Comparison of ENCODE assay signal across 12 cellular contexts in genomic region chr9:93120846-93121315, GRCh38. TPM values are rescaled to one million over a fixed set of nuclear protein-coding genes. Genes with fewer than 3 reads are reported as not detected.
DNase-seq lines count a peak whose midpoint lies in the region; ATAC-seq and TF ChIP-seq lines count a peak whose summit lies in the region.
"Had no signal": no experiment of that assay in that cellular context is flagged by ENCODE, and none has a peak within 500 bp of the region (broad histone marks: within the 10 kb centered on the region; RNA-seq: fewer than 3 reads in every experiment).

No MANE protein-coding gene starts in this region.

- H3K36me3 ChIP-seq in muscle layer of duodenum (ENCODE audit: control insufficient read depth in 1 of 2, insufficient read depth in 2 of 2, low read length in 2 of 2) (peaks cover 4 to 33% of the 10 kb centered on the region in 2 donors), transverse colon (peaks cover 0 to 8% (median 0%) of the 10 kb centered on the region in 4 donors)

- TF ChIP-seq EP300 in transverse colon (IDR thresholded peaks at IDR 0.05; ENCODE audit: low read depth) = no peak

- intact Hi-C loops in dorsolateral prefrontal cortex (cut with DNase I) = no loop called here
- intact Hi-C loops in transverse colon (cut with DNase I; ENCODE audit: low total_unique reads) = no loop called here

- 89 to 100% methylated on average over 1 to 11 of the region's 11 CpGs for WGBS in transverse colon (ENCODE audit: low coverage in 1 of 2), 2 donors

- H3K27me3 ChIP-seq in dorsolateral prefrontal cortex (no peaks in the 10 kb centered on the region), muscle layer of duodenum (ENCODE audit: low read depth, low read length) (no peaks in the 10 kb centered on the region), transverse colon (no peaks in the 10 kb centered on the region)

- no peak for TF ChIP-seq POLR2A in transverse colon (IDR thresholded peaks at IDR 0.05)

- H3K9me3 ChIP-seq in muscle layer of duodenum (ENCODE audit: control insufficient read depth in 1 of 2, low read length in 2 of 2) = no peaks in the 10 kb centered on the region
- no peaks in the 10 kb centered on the region for H3K9me3 ChIP-seq in transverse colon
- H3K9me3 ChIP-seq: psoas muscle had no signal

- TF ChIP-seq CTCF in dorsolateral prefrontal cortex (IDR thresholded peaks at IDR 0.05 in 54 of 56, conservative IDR thresholded peaks at IDR 0.05 in 2 of 56; ENCODE audit: low read depth in 1 of 56, partially characterized antibody in 56 of 56) = no peak
- no peak for TF ChIP-seq CTCF in transverse colon (IDR thresholded peaks at IDR 0.05)

- ATAC-seq in HG02970 (IDR thresholded peaks at IDR 0.05; ENCODE audit: low FRiP score, unreplicated experiment) (no peak), HG03175 (IDR thresholded peaks at IDR 0.05; ENCODE audit: unreplicated experiment) (no peak)

- in situ Hi-C loops in transverse colon (cut with MboI; ENCODE audit: low pct_ligation_motif_present in 1 of 4, low pct_unique_long_range_greater_than_20kb in 1 of 4, low sequenced_read_pairs in 3 of 4) = no loop called here

- peak; percentile 18 for DNase-seq in activated T-cell treated with anti-CD3 and anti-CD28 coated beads, Interleukin-2, amount 50 U/mL, for 1 hour
- no peak for DNase-seq in activated T-cell treated with anti-CD3 and anti-CD28 coated beads, Interleukin-2, amount 50 U/mL, for 48 hours
- DNase-seq in dorsolateral prefrontal cortex (peak in 3 of 10 donors; percentile 9 to 35 (median 27)), transverse colon (no peak), midbrain (lab: John Stamatoyannopoulos, UW) (no peak)
- DNase-seq: activated CD4-positive, alpha-beta T cell treated with anti-CD3 and anti-CD28 coated beads for 1 hour; DMS79; NCI-H2029 treated with DMSO at 0.1 percent for 48 hours had no signal

- H3K4me3 ChIP-seq in dorsolateral prefrontal cortex (no peak overlapping the region), muscle layer of duodenum (ENCODE audit: low read depth in 1 of 2, low read length in 2 of 2) (no peak overlapping the region), transverse colon (no peak overlapping the region)
- H3K4me3 ChIP-seq: psoas muscle had no signal

- H3K4me1 ChIP-seq in muscle layer of duodenum (ENCODE audit: control insufficient read depth in 1 of 2, insufficient read depth in 2 of 2, low read length in 2 of 2) (peaks cover 9 to 26% of the 10 kb centered on the region in 2 donors), transverse colon (peaks cover 10 to 22% (median 17%) of the 10 kb centered on the region in 4 donors)

- H3K27ac ChIP-seq in dorsolateral prefrontal cortex (peak overlapping the region in 36 of 59 donors; percentile 7 to 80 (median 39)), muscle layer of duodenum (ENCODE audit: low read length) (peak overlapping the region; percentile 79), transverse colon (peak overlapping the region; percentile 54 to 75 (median 62))

RNA-seq across cellular contexts. Expression of gene NINJ1, which starts 13.2 kb away (rescaled TPM):
- 10 to 100 TPM; 22.7 to 61.9 (median 33.5) TPM for total RNA-seq in dorsolateral prefrontal cortex
- total RNA-seq in transverse colon = 10 to 100 TPM; 29.5 to 67.7 (median 38.5) TPM

RNA-seq across cellular contexts. Expression of gene CARD19, which starts 24.9 kb away (rescaled TPM):
- total RNA-seq in dorsolateral prefrontal cortex (10 to 100 TPM; 22.5 to 60.7 (median 38.7) TPM), transverse colon (100 to 1,000 TPM in 2 of 4 donors, 10 to 100 TPM in 2; 16.3 to 105 (median 88.2) TPM)
